In genomic region chr18:55354795-55355194, GRCh38 we compare ENCODE assay signal across 25 cellular contexts.
DNase-seq lines count a peak whose midpoint lies in the region; ATAC-seq and TF ChIP-seq lines count a peak whose summit lies in the region.
"Had no signal": no experiment of that assay in that cellular context is flagged by ENCODE, and none has a peak within 500 bp of the region (broad histone marks: within the 10 kb centered on the region; RNA-seq: fewer than 3 reads in every experiment).

No MANE protein-coding gene starts in this region.

- no peak overlapping the region for H4K91ac ChIP-seq in IMR-90 (ENCODE audit: insufficient read depth, low read depth, low read length)

- no peak overlapping the region for H4K8ac ChIP-seq in IMR-90 (ENCODE audit: low read depth in 2 of 2, low read length in 2 of 2)

- H3K4me3 ChIP-seq in A673 (ENCODE audit: low read depth, low read length, poor library complexity, severe bottlenecking) (no peak overlapping the region), IMR-90 (ENCODE audit: insufficient read depth, low read depth, low read length) (no peak overlapping the region), cardiac fibroblast (replicated peaks in 1 of 2; ENCODE audit: low read depth in 2 of 2, low read length in 2 of 2) (no peak overlapping the region)
- H3K4me3 ChIP-seq: A549, hepatocyte, lung, SJCRH30, stomach had no signal

- no TSS peak for BruUV-seq in A673 (replicated peaks; lab: Mats Ljungman, UMichigan)
- BruUV-seq in IMR-90 (replicated peaks; lab: Mats Ljungman, UMichigan), result no TSS peak

- H3K27ac ChIP-seq in A673 (ENCODE audit: low read depth, low read length, poor library complexity, severe bottlenecking), result peak overlapping the region; percentile 78
- H3K27ac ChIP-seq in IMR-90 (ENCODE audit: insufficient read depth, low read length), result no peak overlapping the region
- H3K27ac ChIP-seq: A549, C4-2B, hepatocyte, SJCRH30, stomach had no signal

- CTCF ChIA-PET in A673 (lab: Charles Lee), result no interaction called here
- CTCF ChIA-PET in IMR-90 (lab: Yijun Ruan, JAX), result interaction anchor here (0.6 to 1.6 kb wide), 2 partner anchors 11 to 119 kb away, joined by 6 read pairs; no protein-coding TSS in a partner anchor

- no peak overlapping the region for H3K56ac ChIP-seq in IMR-90 (ENCODE audit: extremely low read depth, insufficient read depth, low read length)

- no peak overlapping the region for H3K18ac ChIP-seq in IMR-90 (ENCODE audit: low read depth, low read length)

- 50% methylated on average over 2 of the region's 4 CpGs; no CpG with 5 or more reads in 1 of the 2 experiments for WGBS in IMR-90 (ENCODE audit: extremely low coverage in 2 of 2, insufficient read length in 1 of 2), 2 experiments

- H2AK5ac ChIP-seq in IMR-90 (ENCODE audit: low read depth, low read length), result no peak overlapping the region

- H3K9me3 ChIP-seq in A673 (ENCODE audit: low read depth, low read length, poor library complexity, severe bottlenecking) (no peaks in the 10 kb centered on the region), IMR-90 (ENCODE audit: control insufficient read depth, insufficient read depth, low read length) (no peaks in the 10 kb centered on the region)
- H3K9me3 ChIP-seq: A549, SJCRH30, stomach had no signal

- dilution Hi-C loops in IMR-90 (cut with HindIII; ENCODE audit: low sequenced_read_pairs, unreplicated experiment), result no loop called here

- H3K14ac ChIP-seq in IMR-90 (replicated peaks; ENCODE audit: low read depth, low read length), result no peak overlapping the region

- H3K4me2 ChIP-seq in IMR-90 (ENCODE audit: low read depth, low read length), result no peak overlapping the region
- H3K4me2 ChIP-seq: A549, hepatocyte had no signal

- H3K36me3 ChIP-seq in A673 (ENCODE audit: insufficient read depth, low read length, poor library complexity, severe bottlenecking) (no peaks in the 10 kb centered on the region), IMR-90 (ENCODE audit: control insufficient read depth, insufficient read depth, low read length) (peaks cover 4% of the 10 kb centered on the region)
- H3K36me3 ChIP-seq: SJCRH30, stomach had no signal

- H3K27me3 ChIP-seq in A673 (replicated peaks; ENCODE audit: insufficient read depth, low read depth, low read length, poor library complexity), result no peaks in the 10 kb centered on the region
- no peaks in the 10 kb centered on the region for H3K27me3 ChIP-seq in IMR-90 (ENCODE audit: control insufficient read depth, insufficient read depth, low read length)
- H3K27me3 ChIP-seq: hepatocyte, SJCRH30, stomach had no signal

- no peak overlapping the region for H3K9ac ChIP-seq in IMR-90 (ENCODE audit: low read depth, low read length)

- no peak overlapping the region for H2BK5ac ChIP-seq in IMR-90 (ENCODE audit: low read depth, low read length, poor library complexity, severe bottlenecking)

- ATAC-seq in IMR-90 (ENCODE audit: low read depth) (peak; percentile 37; the same call in 1 of the 2 replicates), GM19351 (IDR thresholded peaks at IDR 0.05; ENCODE audit: unreplicated experiment) (no peak)
- ATAC-seq: A549; naive thymus-derived CD4-positive, alpha-beta T cell had no signal

- H2BK120ac ChIP-seq in IMR-90 (ENCODE audit: low read depth, low read length), result no peak overlapping the region

- no peak for TF ChIP-seq POLR2A in IMR-90 (IDR thresholded peaks at IDR 0.05; ENCODE audit: low read depth, low read length)

- no peak overlapping the region for H3K23ac ChIP-seq in IMR-90 (ENCODE audit: low read depth, low read length)

- peaks cover 11% of the 10 kb centered on the region for H3K9me1 ChIP-seq in IMR-90 (ENCODE audit: insufficient read depth, low read length)

- H3K4me1 ChIP-seq in A673 (ENCODE audit: insufficient read depth, low read length, poor library complexity, severe bottlenecking) (peaks cover 80% of the 10 kb centered on the region), IMR-90 (ENCODE audit: control insufficient read depth, insufficient read depth, low read length) (peaks cover 8% of the 10 kb centered on the region)
- H3K4me1 ChIP-seq: SJCRH30 had no signal

- peaks cover 37 to 75% of the 10 kb centered on the region in 2 experiments for H3K79me1 ChIP-seq in IMR-90 (ENCODE audit: low read depth in 1 of 2, low read length in 2 of 2)

- no peak overlapping the region for H2AFZ ChIP-seq in IMR-90 (replicated peaks; ENCODE audit: low read length, poor library complexity)
- H2AFZ ChIP-seq: hepatocyte had no signal

- POLR2A ChIA-PET in A673 (lab: Charles Lee; ENCODE audit: low non-redundant PET) (no interaction called here), IMR-90 (lab: Charles Lee; ENCODE audit: unreplicated experiment) (no interaction called here)

- no peak for TF ChIP-seq RAD21 in IMR-90 (IDR thresholded peaks at IDR 0.05; ENCODE audit: low read length)

- H2BK15ac ChIP-seq in IMR-90 (ENCODE audit: low read depth, low read length), result no peak overlapping the region

- peak; percentile 94 for DNase-seq in A673 (ENCODE audit: low spot score)
- peak; percentile 66 for DNase-seq in IMR-90
- DNase-seq in cardiac fibroblast (ENCODE audit: low read depth in 2 of 2), result peak; percentile 16 to 51
- DNase-seq in middle frontal gyrus (ENCODE audit: extremely low spot score, low spot score), result peak; percentile 40
- DNase-seq in NCI-H1436 (lab: John Stamatoyannopoulos, UW), result no peak
- no peak for DNase-seq in COLO668 (lab: John Stamatoyannopoulos, UW; ENCODE audit: unreplicated experiment)
- DNase-seq in AG08395 (ENCODE audit: low spot score), result no peak
- DNase-seq: activated B cell treated with CpG ODN at 0.5 μM for 24 hours; activated CD4-positive, alpha-beta memory T cell treated with anti-CD3 and anti-CD28 coated beads, Interleukin-2, amount 10 ng/mL, durations not matched to agents 7 days and 5 days; activated naive CD4-positive, alpha-beta T cell treated with Interleukin-2 at 50 U/mL for 16 hours; activated T-cell treated with anti-CD3 and anti-CD28 coated beads, Interleukin-2, amount 50 U/mL, for 1 hour; islet precursor cell; KBM-7; naive thymus-derived CD4-positive, alpha-beta T cell; NCI-H510A treated with DMSO at 0.1 percent for 48 hours; OCI-M1; small intestine; stimulated activated CD4-positive, alpha-beta T cell treated with anti-CD3 and anti-CD28 coated beads, Interleukin-4, amount 100 ng/mL, for 1 hour; stomach had no signal

- no peak overlapping the region for H2AK9ac ChIP-seq in IMR-90 (replicated peaks; ENCODE audit: low read depth, low read length, poor library complexity)

- in situ Hi-C loops in IMR-90 (cut with MboI; ENCODE audit: low sequenced_read_pairs), result no loop called here

- H4K5ac ChIP-seq in IMR-90 (ENCODE audit: low read depth, low read length), result no peak overlapping the region

- TF ChIP-seq CTCF in A673 (conservative IDR thresholded peaks at IDR 0.05; ENCODE audit: low read depth, low read length) (no peak), IMR-90 (conservative IDR thresholded peaks at IDR 0.05; ENCODE audit: low read depth, low read length) (no peak), cardiac fibroblast (IDR thresholded peaks at IDR 0.05; ENCODE audit: low read depth, low read length) (no peak)

- intact Hi-C loops in A673 (cut with micrococcal nuclease; ENCODE audit: unreplicated experiment), result loop anchor here (5.0 kb wide), 1 partner anchor 48 kb away; no protein-coding TSS in a partner anchor
- intact Hi-C loops in IMR-90 (cut with micrococcal nuclease), result no loop called here

- no peak overlapping the region for H3K4ac ChIP-seq in IMR-90 (ENCODE audit: low read depth, low read length)

- no peak overlapping the region for H2BK20ac ChIP-seq in IMR-90 (ENCODE audit: low read depth, low read length)

- H4K20me1 ChIP-seq in IMR-90 (ENCODE audit: insufficient read depth, low read length), result peaks cover 4% of the 10 kb centered on the region; the same call in 1 of the 2 replicates

TF ChIP-seq in IMR-90, 13 proteins besides CTCF, POLR2A, EP300 and RAD21:
- TF ChIP-seq CEBPB (IDR thresholded peaks at IDR 0.05; ENCODE audit: low read depth, low read length) (0 out of 2 replicates have a peak, but pooled peaks have one; percentile 7), ELK1 (IDR thresholded peaks at IDR 0.05; ENCODE audit: borderline replicate concordance, low read depth, low read length) (no peak)

Comparison
In these comparisons a context has a peak if more than half of its experiments do, and no peak if none do; other contexts are left out.
1. DNase-seq: peak in A673 (single experiment), IMR-90 (single experiment), cardiac fibroblast (2 of 2) and middle frontal gyrus (single experiment); none in NCI-H1436 (single experiment), COLO668 (single experiment) and AG08395 (single experiment).